ENCODE assay signal across 9 cellular contexts in the genomic region with DNA sequence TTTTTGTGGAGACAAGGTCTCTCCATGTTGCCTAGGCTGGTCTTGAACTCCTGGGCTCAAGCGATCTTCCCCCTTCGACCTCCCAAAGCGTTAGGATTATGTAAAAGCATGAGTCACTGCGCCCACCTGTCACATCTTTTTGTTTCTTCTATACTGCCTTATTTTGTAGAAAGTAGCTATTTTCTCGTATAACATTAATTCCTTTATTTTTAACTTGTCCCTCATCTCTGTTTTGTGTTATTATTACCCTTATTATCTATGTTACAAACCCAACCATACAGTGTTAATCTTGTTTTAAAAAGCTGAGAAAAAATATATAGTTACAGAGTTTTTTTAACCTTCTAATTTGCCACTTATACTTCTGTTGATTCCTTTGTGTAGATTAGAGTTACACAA. TPM values are rescaled to one million over a fixed set of nuclear protein-coding genes. Genes with fewer than 3 reads are reported as not detected.
DNase-seq lines count a peak whose midpoint lies in the region; ATAC-seq and TF ChIP-seq lines count a peak whose summit lies in the region.
"Had no signal": no experiment of that assay in that cellular context is flagged by ENCODE, and none has a peak within 500 bp of the region (broad histone marks: within the 10 kb centered on the region; RNA-seq: fewer than 3 reads in every experiment).

No MANE protein-coding gene starts in this region.

- peaks cover 44% of the 10 kb centered on the region for H3K4me1 Mint-ChIP-seq in activated naive CD4-positive, alpha-beta T cell treated with anti-CD3 and anti-CD28 coated beads, Interleukin-2, amount 50 U/mL, for 24 hours
- H3K4me1 Mint-ChIP-seq in mesothelial cell of epicardium, result peaks cover 30% of the 10 kb centered on the region
- H3K4me1 Mint-ChIP-seq in type B pancreatic cell (ENCODE audit: unreplicated experiment), result peaks cover 27% of the 10 kb centered on the region

- H3K27me3 Mint-ChIP-seq in activated naive CD4-positive, alpha-beta T cell treated with anti-CD3 and anti-CD28 coated beads, Interleukin-2, amount 50 U/mL, for 24 hours, result no peaks in the 10 kb centered on the region
- H3K27me3 Mint-ChIP-seq in mesothelial cell of epicardium (ENCODE audit: low read depth) (no peaks in the 10 kb centered on the region), type B pancreatic cell (no peaks in the 10 kb centered on the region)

- no peak for DNase-seq in activated naive CD4-positive, alpha-beta T cell treated with anti-CD3 and anti-CD28 coated beads, Interleukin-2, amount 50 U/mL, for 16 hours
- DNase-seq in activated naive CD4-positive, alpha-beta T cell treated with anti-CD3 and anti-CD28 coated beads, Interleukin-2, amount 50 U/mL, for 72 hours (ENCODE audit: low spot score in 2 of 2), result no peak
- DNase-seq in mesothelial cell of epicardium (ENCODE audit: low spot score in 2 of 2, unreplicated experiment in 2 of 2), result no peak
- no peak for DNase-seq in type B pancreatic cell (ENCODE audit: extremely low spot score, unreplicated experiment)
- DNase-seq in NCI-H2081 (lab: John Stamatoyannopoulos, UW), result no peak
- DNase-seq in NCI-H2196 treated with DMSO at 0.1 percent for 48 hours (lab: John Stamatoyannopoulos, UW; ENCODE audit: unreplicated experiment), result no peak
- DNase-seq in epidermal melanocyte (ENCODE audit: insufficient read length, low spot score), result no peak
- DNase-seq: NCI-H187 had no signal

- peaks cover 2% of the 10 kb centered on the region for H3K36me3 Mint-ChIP-seq in activated naive CD4-positive, alpha-beta T cell treated with anti-CD3 and anti-CD28 coated beads, Interleukin-2, amount 50 U/mL, for 24 hours
- H3K36me3 Mint-ChIP-seq in activated naive CD4-positive, alpha-beta T cell treated with anti-CD3 and anti-CD28 coated beads, Interleukin-2, amount 50 U/mL, for 72 hours, result peaks cover 10 to 13% of the 10 kb centered on the region in 2 donors
- peaks cover 4% of the 10 kb centered on the region for H3K36me3 Mint-ChIP-seq in mesothelial cell of epicardium
- peaks cover 9% of the 10 kb centered on the region for H3K36me3 Mint-ChIP-seq in type B pancreatic cell

- peak overlapping the region; percentile 90 for H3K4me3 Mint-ChIP-seq in activated naive CD4-positive, alpha-beta T cell treated with anti-CD3 and anti-CD28 coated beads, Interleukin-2, amount 50 U/mL, for 24 hours
- peak overlapping the region; percentile 82 for H3K4me3 Mint-ChIP-seq in mesothelial cell of epicardium
- H3K4me3 Mint-ChIP-seq in type B pancreatic cell, result peak overlapping the region; percentile 90

- TF ChIP-seq CTCF in mesothelial cell of epicardium (IDR thresholded peaks at IDR 0.05; ENCODE audit: unreplicated experiment) (no peak), type B pancreatic cell (conservative IDR thresholded peaks at IDR 0.05) (no peak)

- H3K9me3 Mint-ChIP-seq in activated naive CD4-positive, alpha-beta T cell treated with anti-CD3 and anti-CD28 coated beads, Interleukin-2, amount 50 U/mL, for 24 hours, result no peaks in the 10 kb centered on the region
- H3K9me3 Mint-ChIP-seq in activated naive CD4-positive, alpha-beta T cell treated with anti-CD3 and anti-CD28 coated beads, Interleukin-2, amount 50 U/mL, for 72 hours, result no peaks in the 10 kb centered on the region
- H3K9me3 Mint-ChIP-seq in mesothelial cell of epicardium (no peaks in the 10 kb centered on the region), type B pancreatic cell (no peaks in the 10 kb centered on the region)

- peak overlapping the region; percentile 73 for H3K27ac Mint-ChIP-seq in activated naive CD4-positive, alpha-beta T cell treated with anti-CD3 and anti-CD28 coated beads, Interleukin-2, amount 50 U/mL, for 24 hours
- peak overlapping the region; percentile 93 to 96 for H3K27ac Mint-ChIP-seq in activated naive CD4-positive, alpha-beta T cell treated with anti-CD3 and anti-CD28 coated beads, Interleukin-2, amount 50 U/mL, for 72 hours
- peak overlapping the region; percentile 96 for H3K27ac Mint-ChIP-seq in mesothelial cell of epicardium
- H3K27ac Mint-ChIP-seq in type B pancreatic cell, result peak overlapping the region; percentile 95

- ATAC-seq in activated naive CD4-positive, alpha-beta T cell treated with anti-CD3 and anti-CD28 coated beads, Interleukin-2, amount 50 U/mL, for 72 hours, result no peak

RNA-seq across cellular contexts. Expression of a gene that starts 1.4 kb away (rescaled TPM):
- 10 to 100 TPM; 26.3 to 32.9 TPM for total RNA-seq in activated naive CD4-positive, alpha-beta T cell treated with anti-CD3 and anti-CD28 coated beads, Interleukin-2, amount 50 U/mL, for 72 hours
- 27.5 to 30.5 TPM (median 27.8 TPM) in 3 replicates for total RNA-seq in mesothelial cell of epicardium
- total RNA-seq in type B pancreatic cell (ENCODE audit: low replicate concordance), result 26.7 and 39.0 TPM in 2 replicates

RNA-seq across cellular contexts. Expression of a gene that starts 53.0 kb away (rescaled TPM):
- total RNA-seq in activated naive CD4-positive, alpha-beta T cell treated with anti-CD3 and anti-CD28 coated beads, Interleukin-2, amount 50 U/mL, for 72 hours, result 100 to 1,000 TPM; 108 to 150 TPM
- total RNA-seq in mesothelial cell of epicardium, result 57.6 to 70.7 TPM (median 66.7 TPM) in 3 replicates
- total RNA-seq in type B pancreatic cell (ENCODE audit: low replicate concordance), result 43.3 and 67.5 TPM in 2 replicates
